ENCODE assay signal across 18 cellular contexts in genomic region chr21:42443181-42443785, GRCh38. TPM values are rescaled to one million over a fixed set of nuclear protein-coding genes. Genes with fewer than 3 reads are reported as not detected.
DNase-seq lines count a peak whose midpoint lies in the region; ATAC-seq and TF ChIP-seq lines count a peak whose summit lies in the region.
"Had no signal": no experiment of that assay in that cellular context is flagged by ENCODE, and none has a peak within 500 bp of the region (broad histone marks: within the 10 kb centered on the region; RNA-seq: fewer than 3 reads in every experiment).

No MANE protein-coding gene starts in this region.

- H3K4me3 ChIP-seq in CD8-positive, alpha-beta memory T cell (ENCODE audit: low read length), result no peak overlapping the region
- no peak overlapping the region for H3K4me3 ChIP-seq in spleen

- intact Hi-C loops in activated T-helper 2 cell treated with anti-CD3 and anti-CD28 coated beads, Interferon-gamma antibody, Interleukin-2, Interleukin-4, amounts not matched to agents 10 μg/mL and 5 μg/mL and 100 μg/mL, durations not matched to agents 14 hours and 24 hours and 36 hours (cut with micrococcal nuclease), result no loop called here
- intact Hi-C loops in spleen (cut with DNase I; ENCODE audit: low total_unique reads), result loop anchor here (10.0 kb wide), 1 partner anchor 58 kb away; no protein-coding TSS in a partner anchor

- DNase-seq in activated T-cell treated with anti-CD3 and anti-CD28 coated beads, Interleukin-2, amount 50 U/mL, for 24 hours, result peak; percentile 20
- no peak for DNase-seq in activated T-cell treated with anti-CD3 and anti-CD28 coated beads, Interleukin-2, amount 50 U/mL, for 48 hours
- no peak for DNase-seq in CD8-positive, alpha-beta memory T cell
- no peak for DNase-seq in activated T-helper 2 cell treated with anti-CD3 and anti-CD28 coated beads, Interferon-gamma antibody, Interleukin-2, Interleukin-4, amounts not matched to agents 10 μg/mL and 5 μg/mL and 100 μg/mL, durations not matched to agents 14 hours and 24 hours and 36 hours (ENCODE audit: low spot score)
- DNase-seq in spleen (peak; percentile 51), HuH-7.5 (ENCODE audit: low spot score) (no peak)
- DNase-seq: ACHN; AML-193; DMS79; NCI-H1105 treated with DMSO at 0.1 percent for 48 hours; NCI-H187 treated with DMSO at 0.1 percent for 48 hours; NCI-H526 treated with DMSO at 0.1 percent for 48 hours; NK-92 treated with Interleukin-12 subunit alpha and Interleukin-12 subunit beta, amount 100 ng/mL, for 24 hours; SHP77 had no signal

- no peak overlapping the region for H3K27ac Mint-ChIP-seq in activated T-cell treated with anti-CD3 and anti-CD28 coated beads, Interleukin-2, amount 50 U/mL, for 24 hours
- peak overlapping the region in 5 of 8 donors; percentile 10 to 88 (median 52) for H3K27ac Mint-ChIP-seq in CD8-positive, alpha-beta memory T cell
- H3K27ac Mint-ChIP-seq in activated T-helper 2 cell treated with anti-CD3 and anti-CD28 coated beads, Interferon-gamma antibody, Interleukin-2, Interleukin-4, amounts not matched to agents 10 μg/mL and 5 μg/mL and 100 μg/mL, durations not matched to agents 14 hours and 24 hours and 36 hours, result peak overlapping the region; percentile 70

- no peaks in the 10 kb centered on the region for H3K9me3 Mint-ChIP-seq in activated T-cell treated with anti-CD3 and anti-CD28 coated beads, Interleukin-2, amount 50 U/mL, for 24 hours
- H3K9me3 Mint-ChIP-seq in CD8-positive, alpha-beta memory T cell, result no peaks in the 10 kb centered on the region
- peaks cover 4% of the 10 kb centered on the region for H3K9me3 Mint-ChIP-seq in activated T-helper 2 cell treated with anti-CD3 and anti-CD28 coated beads, Interferon-gamma antibody, Interleukin-2, Interleukin-4, amounts not matched to agents 10 μg/mL and 5 μg/mL and 100 μg/mL, durations not matched to agents 14 hours and 24 hours and 36 hours

- H3K27me3 ChIP-seq in CD8-positive, alpha-beta memory T cell (ENCODE audit: insufficient read depth, low read length, poor library complexity, severe bottlenecking), result no peaks in the 10 kb centered on the region
- H3K27me3 ChIP-seq in spleen (replicated peaks in 1 of 7), result peaks cover 0 to 30% (median 0%) of the 10 kb centered on the region in 7 donors

- POLR2A ChIA-PET in CD8-positive, alpha-beta memory T cell (lab: Charles Lee), result no interaction called here

- H3K27ac ChIP-seq in CD8-positive, alpha-beta memory T cell (ENCODE audit: low read depth, low read length), result no peak overlapping the region
- no peak overlapping the region for H3K27ac ChIP-seq in spleen
- H3K27ac ChIP-seq: HL-60 had no signal

- H3K4me3 Mint-ChIP-seq in activated T-cell treated with anti-CD3 and anti-CD28 coated beads, Interleukin-2, amount 50 U/mL, for 24 hours, result no peak overlapping the region
- no peak overlapping the region for H3K4me3 Mint-ChIP-seq in CD8-positive, alpha-beta memory T cell
- H3K4me3 Mint-ChIP-seq in activated T-helper 2 cell treated with anti-CD3 and anti-CD28 coated beads, Interferon-gamma antibody, Interleukin-2, Interleukin-4, amounts not matched to agents 10 μg/mL and 5 μg/mL and 100 μg/mL, durations not matched to agents 14 hours and 24 hours and 36 hours (ENCODE audit: low read depth), result no peak overlapping the region

- 85 to 94% (median 91%) methylated on average over 15 of the region's 15 CpGs for WGBS in spleen, 5 donors

- TF ChIP-seq POLR2A in spleen (IDR thresholded peaks at IDR 0.05), result no peak

- H3K4me1 Mint-ChIP-seq in activated T-cell treated with anti-CD3 and anti-CD28 coated beads, Interleukin-2, amount 50 U/mL, for 24 hours (ENCODE audit: low read depth), result peaks cover 49% of the 10 kb centered on the region
- H3K4me1 Mint-ChIP-seq in CD8-positive, alpha-beta memory T cell, result peaks cover 36 to 53% (median 38%) of the 10 kb centered on the region in 3 donors
- peaks cover 58% of the 10 kb centered on the region for H3K4me1 Mint-ChIP-seq in activated T-helper 2 cell treated with anti-CD3 and anti-CD28 coated beads, Interferon-gamma antibody, Interleukin-2, Interleukin-4, amounts not matched to agents 10 μg/mL and 5 μg/mL and 100 μg/mL, durations not matched to agents 14 hours and 24 hours and 36 hours (ENCODE audit: low read depth)

- TF ChIP-seq CTCF in spleen (IDR thresholded peaks at IDR 0.05 in 8 of 11, conservative IDR thresholded peaks at IDR 0.05 in 3 of 11), result no peak

- H3K27me3 Mint-ChIP-seq in activated T-cell treated with anti-CD3 and anti-CD28 coated beads, Interleukin-2, amount 50 U/mL, for 24 hours, result no peaks in the 10 kb centered on the region
- H3K27me3 Mint-ChIP-seq in CD8-positive, alpha-beta memory T cell, result no peaks in the 10 kb centered on the region
- H3K27me3 Mint-ChIP-seq in activated T-helper 2 cell treated with anti-CD3 and anti-CD28 coated beads, Interferon-gamma antibody, Interleukin-2, Interleukin-4, amounts not matched to agents 10 μg/mL and 5 μg/mL and 100 μg/mL, durations not matched to agents 14 hours and 24 hours and 36 hours (ENCODE audit: low read depth), result no peaks in the 10 kb centered on the region

- H3K36me3 ChIP-seq in CD8-positive, alpha-beta memory T cell (ENCODE audit: insufficient read depth, low read length), result peaks cover 42% of the 10 kb centered on the region
- peaks cover 0 to 28% (median 0%) of the 10 kb centered on the region in 6 donors for H3K36me3 ChIP-seq in spleen

- no peaks in the 10 kb centered on the region for H3K4me1 ChIP-seq in CD8-positive, alpha-beta memory T cell (ENCODE audit: insufficient read depth, low read length)
- H3K4me1 ChIP-seq in spleen, result no peaks in the 10 kb centered on the region

- ATAC-seq in HG03139 (IDR thresholded peaks at IDR 0.05; ENCODE audit: unreplicated experiment), result no peak

- CTCF ChIA-PET in CD8-positive, alpha-beta memory T cell (lab: Charles Lee), result no interaction called here

- no peaks in the 10 kb centered on the region for H3K9me3 ChIP-seq in CD8-positive, alpha-beta memory T cell (ENCODE audit: low read length)
- no peaks in the 10 kb centered on the region for H3K9me3 ChIP-seq in spleen

- H3K36me3 Mint-ChIP-seq in activated T-cell treated with anti-CD3 and anti-CD28 coated beads, Interleukin-2, amount 50 U/mL, for 24 hours (ENCODE audit: low read depth), result peaks cover 94% of the 10 kb centered on the region
- peaks cover 10 to 98% (median 17%) of the 10 kb centered on the region in 3 donors for H3K36me3 Mint-ChIP-seq in CD8-positive, alpha-beta memory T cell
- peaks cover 99% of the 10 kb centered on the region for H3K36me3 Mint-ChIP-seq in activated T-helper 2 cell treated with anti-CD3 and anti-CD28 coated beads, Interferon-gamma antibody, Interleukin-2, Interleukin-4, amounts not matched to agents 10 μg/mL and 5 μg/mL and 100 μg/mL, durations not matched to agents 14 hours and 24 hours and 36 hours (ENCODE audit: low read depth)

RNA-seq across cellular contexts. Expression of gene UBASH3A, which starts 39.6 kb away (rescaled TPM):
- 10 to 100 TPM; 36.4 to 38.7 TPM for total RNA-seq in CD8-positive, alpha-beta memory T cell
- 55.1 TPM for polyA plus RNA-seq in CD8-positive, alpha-beta memory T cell
- 86.0 and 87.4 TPM in 2 replicates for total RNA-seq in activated T-helper 2 cell treated with anti-CD3 and anti-CD28 coated beads, Interferon-gamma antibody, Interleukin-2, Interleukin-4, amounts not matched to agents 10 μg/mL and 5 μg/mL and 100 μg/mL, durations not matched to agents 14 hours and 24 hours and 36 hours
- 10 to 100 TPM in 5 of 7 donors, 1 to 10 TPM in 2; 7.2 to 16.3 (median 11.4) TPM for total RNA-seq in spleen
- 1 to 10 TPM; 2.6 to 4.2 (median 3.3) TPM for polyA plus RNA-seq in spleen
- total RNA-seq: H7, OCI-LY7 had no signal

RNA-seq across cellular contexts. Expression of gene TMPRSS3, which starts 47.4 kb away (rescaled TPM):
- 10 to 100 TPM; 19.6 to 20.4 TPM for total RNA-seq in CD8-positive, alpha-beta memory T cell
- polyA plus RNA-seq in CD8-positive, alpha-beta memory T cell, result 2.0 TPM
- total RNA-seq in activated T-helper 2 cell treated with anti-CD3 and anti-CD28 coated beads, Interferon-gamma antibody, Interleukin-2, Interleukin-4, amounts not matched to agents 10 μg/mL and 5 μg/mL and 100 μg/mL, durations not matched to agents 14 hours and 24 hours and 36 hours, result 81.0 and 88.1 TPM in 2 replicates
- total RNA-seq in spleen, result 1 to 10 TPM in 2 of 7 donors, under 1 TPM in 4, not detected in 1; 0.51 to 6.0 (median 0.78) TPM
- polyA plus RNA-seq in spleen, result under 1 TPM; 0.22 to 0.32 (median 0.24) TPM
- total RNA-seq: H7, OCI-LY7 had no signal

RNA-seq across cellular contexts. Expression of gene RSPH1, which starts 52.7 kb away (rescaled TPM):
- total RNA-seq in CD8-positive, alpha-beta memory T cell, result not detected
- polyA plus RNA-seq in CD8-positive, alpha-beta memory T cell, result not detected
- total RNA-seq in activated T-helper 2 cell treated with anti-CD3 and anti-CD28 coated beads, Interferon-gamma antibody, Interleukin-2, Interleukin-4, amounts not matched to agents 10 μg/mL and 5 μg/mL and 100 μg/mL, durations not matched to agents 14 hours and 24 hours and 36 hours, result not detected in 2 replicates
- total RNA-seq in spleen, result under 1 TPM in 2 of 7 donors, not detected in 5; 0.25 to 0.33 TPM
- under 1 TPM; 0.10 to 0.35 (median 0.26) TPM for polyA plus RNA-seq in spleen
- total RNA-seq: H7 had no signal

Comparison
In these comparisons a context has a peak if more than half of its experiments do, and no peak if none do; other contexts are left out.
1. DNase-seq: peak in activated T-cell treated with anti-CD3 and anti-CD28 coated beads, Interleukin-2, amount 50 U/mL, for 24 hours (single experiment) and spleen (single experiment); none in activated T-cell treated with anti-CD3 and anti-CD28 coated beads, Interleukin-2, amount 50 U/mL, for 48 hours (0 of 2), CD8-positive, alpha-beta memory T cell (0 of 5), activated T-helper 2 cell treated with anti-CD3 and anti-CD28 coated beads, Interferon-gamma antibody, Interleukin-2, Interleukin-4, amounts not matched to agents 10 μg/mL and 5 μg/mL and 100 μg/mL, durations not matched to agents 14 hours and 24 hours and 36 hours (single experiment) and HuH-7.5 (single experiment).